In genomic region chr5:27241564-27242257, GRCh38 we compare ENCODE assay signal across 1 cellular context.
TF ChIP-seq lines count a peak whose summit lies in the region.

No MANE protein-coding gene starts in this region.

TF ChIP-seq in K562, 482 proteins besides CTCF, POLR2A, EP300 and RAD21 (continued from another document):
- TF ChIP-seq RREB1 (CRISPR knock-in tag; IDR thresholded peaks at IDR 0.05) (no peak), ZKSCAN3 (CRISPR knock-in tag; IDR thresholded peaks at IDR 0.05) (no peak), GTF2F1 (IDR thresholded peaks at IDR 0.05; ENCODE audit: low read depth, low read length) (no peak), MTA2 (IDR thresholded peaks at IDR 0.05; ENCODE audit: low read depth) (no peak), KLF6 (CRISPR knock-in tag; IDR thresholded peaks at IDR 0.05; ENCODE audit: borderline replicate concordance) (no peak), ETS1 (conservative IDR thresholded peaks at IDR 0.05; ENCODE audit: control insufficient read depth, low read depth, low read length) (no peak), ATF3 (IDR thresholded peaks at IDR 0.05) (peak; percentile 31; the same call in 1 of the 2 replicates), ATF3 (CRISPR knock-in tag; conservative IDR thresholded peaks at IDR 0.05) (no peak), ZNF639 (CRISPR knock-in tag; conservative IDR thresholded peaks at IDR 0.05 in 1 of 2, IDR thresholded peaks at IDR 0.05 in 1 of 2) (no peak), MAZ (CRISPR knock-in tag; conservative IDR thresholded peaks at IDR 0.05 in 1 of 2, IDR thresholded peaks at IDR 0.05 in 1 of 2) (no peak), SAFB (IDR thresholded peaks at IDR 0.05; ENCODE audit: borderline replicate concordance, low read depth, low read length) (no peak), EHMT2 (IDR thresholded peaks at IDR 0.05) (no peak), SOX6 (IDR thresholded peaks at IDR 0.05) (no peak), FOXP1 (CRISPR knock-in tag; IDR thresholded peaks at IDR 0.05) (no peak), DPF2 (IDR thresholded peaks at IDR 0.05) (no peak)
